8 cellular contexts compared by ENCODE assay signal in the genomic region with DNA sequence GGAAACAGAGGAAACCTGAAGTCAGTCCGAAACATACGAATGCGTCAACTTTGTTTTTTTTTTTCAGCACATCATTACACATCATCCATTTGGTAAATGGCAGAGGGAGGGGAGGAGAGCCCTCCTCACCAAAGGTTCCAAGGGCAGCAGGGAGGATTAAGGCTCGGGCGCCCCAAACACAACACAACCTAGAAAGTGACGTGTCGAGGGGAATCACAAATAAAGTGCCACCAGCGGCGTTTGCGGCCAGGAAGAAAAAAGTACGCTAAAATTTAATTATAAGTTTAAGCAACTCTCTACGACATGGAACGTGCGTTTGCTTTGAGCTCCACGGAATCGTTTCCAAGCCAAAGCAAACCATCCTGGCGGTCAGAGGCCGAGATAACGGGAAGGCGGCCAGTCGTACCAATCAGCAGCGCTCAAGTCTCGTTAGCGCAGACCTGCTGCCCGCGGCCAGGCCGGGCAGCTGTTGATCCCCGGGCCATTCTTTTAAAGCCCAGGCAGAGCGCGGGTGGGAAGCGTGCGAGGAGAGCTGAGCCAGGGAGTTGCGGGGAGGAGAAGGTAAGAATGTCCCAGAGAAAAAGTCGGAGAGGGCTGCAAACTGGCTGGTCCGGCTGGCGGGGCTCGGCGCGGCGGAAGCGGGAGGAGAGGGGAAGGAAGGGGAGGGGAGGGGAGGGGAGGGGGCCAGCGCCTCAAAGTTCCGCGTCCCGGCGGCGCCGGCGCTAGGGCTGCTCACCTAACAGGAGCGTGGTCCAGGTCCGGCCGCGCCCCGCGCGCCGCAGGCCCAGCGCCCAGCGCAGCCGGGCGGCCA. TPM values are rescaled to one million over a fixed set of nuclear protein-coding genes. Genes with fewer than 3 reads are reported as not detected.
DNase-seq lines count a peak whose midpoint lies in the region; ATAC-seq and TF ChIP-seq lines count a peak whose summit lies in the region.

No MANE protein-coding gene starts in this region.

- peak overlapping the region; percentile 89 for H3K4me2 ChIP-seq in osteoblast (ENCODE audit: insufficient read depth, low read length)

- peak overlapping the region; percentile 91 for H3K27ac Mint-ChIP-seq in activated naive CD8-positive, alpha-beta T cell

- intact Hi-C loops in head of caudate nucleus (cut with DNase I), result loop anchor here (5.0 kb wide), 1 partner anchor 214 kb away; no protein-coding TSS in a partner anchor
- intact Hi-C loops in uterus (cut with DNase I; ENCODE audit: low total_unique reads), result no loop called here

- H3K4me3 Mint-ChIP-seq in activated naive CD8-positive, alpha-beta T cell, result peak overlapping the region; percentile 94

- DNase-seq in AG10803 (ENCODE audit: low read depth) (peak; percentile 51), HPDE6-E6E7 (ENCODE audit: extremely low spot score) (peak; percentile 19), SHP77 (lab: John Stamatoyannopoulos, UW) (peak; percentile 43 to 78), head of caudate nucleus (peak; percentile 10 to 78 (median 48)), osteoblast (ENCODE audit: insufficient read length, low spot score, missing footprints) (peak; percentile 97), uterus (peak; percentile 41 to 50)

- H3K27me3 ChIP-seq in osteoblast (ENCODE audit: insufficient read depth, low read length) (no peaks in the 10 kb centered on the region), uterus (no peaks in the 10 kb centered on the region)

- H3K9me3 Mint-ChIP-seq in activated naive CD8-positive, alpha-beta T cell (ENCODE audit: low read depth), result no peaks in the 10 kb centered on the region

- peaks cover 21% of the 10 kb centered on the region for H4K20me1 ChIP-seq in osteoblast (ENCODE audit: insufficient read depth, low read length)

- H3K36me3 Mint-ChIP-seq in activated naive CD8-positive, alpha-beta T cell, result no peaks in the 10 kb centered on the region

- peaks cover 25% of the 10 kb centered on the region for H3K4me1 Mint-ChIP-seq in activated naive CD8-positive, alpha-beta T cell (ENCODE audit: low read depth)

- H3K27ac ChIP-seq in osteoblast (ENCODE audit: low read depth, low read length), result peak overlapping the region; percentile 70
- H3K27ac ChIP-seq in uterus, result peak overlapping the region; percentile 89 to 93

- peak; percentile 15 for ATAC-seq in GM19035 (IDR thresholded peaks at IDR 0.05; ENCODE audit: unreplicated experiment)

- peak in 1 of 2 donors; percentile 8 for TF ChIP-seq POLR2A in uterus (IDR thresholded peaks at IDR 0.05)

- no peaks in the 10 kb centered on the region for H3K27me3 Mint-ChIP-seq in activated naive CD8-positive, alpha-beta T cell

- H3K36me3 ChIP-seq in osteoblast (ENCODE audit: insufficient read depth, low read length) (no peaks in the 10 kb centered on the region), uterus (no peaks in the 10 kb centered on the region)

- peak overlapping the region; percentile 80 for H3K4me3 ChIP-seq in AG10803 (ENCODE audit: low read length)
- peak overlapping the region; percentile 79 for H3K4me3 ChIP-seq in osteoblast (ENCODE audit: insufficient read depth, low read length)
- H3K4me3 ChIP-seq in uterus, result peak overlapping the region; percentile 77 to 81

- TF ChIP-seq CTCF in AG10803 (conservative IDR thresholded peaks at IDR 0.05; ENCODE audit: low read length), result no peak; the same call in 1 of the 2 replicates
- no peak for TF ChIP-seq CTCF in osteoblast (IDR thresholded peaks at IDR 0.05; ENCODE audit: extremely low read depth, low read depth, low read length)
- TF ChIP-seq CTCF in uterus (IDR thresholded peaks at IDR 0.05), result no peak

- peak overlapping the region; percentile 60 for H2AFZ ChIP-seq in osteoblast (ENCODE audit: low read length)

- peaks cover 42% of the 10 kb centered on the region for H3K79me2 ChIP-seq in osteoblast (ENCODE audit: insufficient read depth, low read length)

- H3K4me1 ChIP-seq in osteoblast (ENCODE audit: insufficient read depth, low read length) (peaks cover 20% of the 10 kb centered on the region), uterus (no peaks in the 10 kb centered on the region)

- H3K9me3 ChIP-seq in osteoblast (ENCODE audit: low read depth, low read length) (no peaks in the 10 kb centered on the region), uterus (no peaks in the 10 kb centered on the region)

RNA-seq across cellular contexts. Expression of gene DPY19L1, which starts 0.7 kb away (rescaled TPM):
- total RNA-seq in osteoblast, result 27.1 and 36.2 TPM in 2 replicates
- 10 to 100 TPM; 15.9 to 80.9 (median 24.7) TPM for total RNA-seq in uterus

Comparison
In these comparisons a context has a peak if more than half of its experiments do, and no peak if none do; other contexts are left out.
1. Peak in every context shown above with its lines: DNase-seq, ATAC-seq, H3K4me3 ChIP-seq and H3K27ac ChIP-seq.
2. DNase-seq: peak in every context shown above with its lines; median percentile 97 in osteoblast; 60 in SHP77; 51 in AG10803; 48 in head of caudate nucleus; 46 in uterus; 19 in HPDE6-E6E7.